In the genomic region with DNA sequence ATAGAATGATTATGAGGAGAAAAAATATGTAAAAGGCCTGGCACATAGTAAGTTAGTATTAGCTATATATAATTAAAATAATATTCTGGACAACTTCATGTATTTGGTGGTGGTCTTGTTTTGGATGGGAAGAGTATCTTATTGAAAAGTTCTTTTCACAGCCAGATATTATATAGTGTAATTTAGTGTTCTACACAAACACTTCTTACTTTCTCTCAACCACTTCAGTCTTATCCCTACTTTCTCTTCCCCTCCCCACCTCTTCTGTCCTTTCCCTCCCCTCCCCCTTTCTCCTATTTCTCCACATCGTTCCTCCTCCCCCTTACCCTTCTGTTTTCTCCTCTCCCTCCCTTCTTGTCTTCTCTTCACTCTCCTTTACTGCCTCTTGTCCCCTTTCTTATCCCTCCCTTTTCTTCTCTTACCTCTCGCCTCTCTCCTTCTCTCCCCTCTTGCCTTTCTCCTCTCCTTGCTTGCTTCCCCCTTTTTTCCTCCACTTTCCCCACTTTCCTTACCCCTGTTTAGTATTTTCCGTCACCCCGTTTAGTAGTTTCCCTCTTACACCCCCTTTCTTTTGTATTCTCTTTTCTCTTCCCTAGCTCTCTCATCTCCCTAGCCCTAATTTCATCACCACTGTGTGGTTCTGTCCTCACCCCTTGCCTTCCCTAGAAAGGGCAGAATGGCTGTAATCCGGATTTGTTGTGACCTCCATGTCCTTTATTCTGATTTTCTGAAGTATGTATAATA, we compare ENCODE assay signal across 7 cellular contexts.
A peak's percentile ranks its signal among the peaks of the same experiment; 100 is the strongest.
DNase-seq lines count a peak whose midpoint lies in the region; ATAC-seq and TF ChIP-seq lines count a peak whose summit lies in the region.

No MANE protein-coding gene starts in this region.

- peaks cover 22% of the 10 kb centered on the region; the same call in 1 of the 2 replicates for H3F3A ChIP-seq in GM23248 (ENCODE audit: insufficient read depth)
- H3F3A ChIP-seq in PC-3 (ENCODE audit: low read length, unreplicated experiment): no peaks in the 10 kb centered on the region

- H3K4me2 ChIP-seq in GM23248 (ENCODE audit: unreplicated experiment) (peak overlapping the region; percentile 88), PC-3 (ENCODE audit: low read length) (peak overlapping the region; percentile 69), fibroblast of lung (ENCODE audit: extremely low read depth, insufficient read depth, low read length) (peak overlapping the region; percentile 76)

- H3K36me3 ChIP-seq in GM23248 (ENCODE audit: low read depth): peaks cover 29% of the 10 kb centered on the region
- H3K36me3 ChIP-seq in PC-3 (ENCODE audit: low read depth, low read length): no peaks in the 10 kb centered on the region; the same call in 1 of the 2 replicates
- peaks cover 4% of the 10 kb centered on the region for H3K36me3 ChIP-seq in fibroblast of lung (ENCODE audit: control insufficient read depth, insufficient read depth, low read length)
- peaks cover 0 to 36% (median 30%) of the 10 kb centered on the region in 9 donors for H3K36me3 ChIP-seq in heart left ventricle

- H3K79me2 ChIP-seq in GM23248 (ENCODE audit: insufficient read depth) (peaks cover 99% of the 10 kb centered on the region), PC-3 (ENCODE audit: low read length) (peaks cover 31% of the 10 kb centered on the region), fibroblast of lung (ENCODE audit: control insufficient read depth, insufficient read depth, low read length) (peaks cover 17% of the 10 kb centered on the region)

- peaks cover 36% of the 10 kb centered on the region for H3K4me1 ChIP-seq in GM23248 (ENCODE audit: insufficient read depth)
- H3K4me1 ChIP-seq in PC-3 (ENCODE audit: insufficient read depth, low read length): peaks cover 19% of the 10 kb centered on the region
- H3K4me1 ChIP-seq in fibroblast of lung (ENCODE audit: control insufficient read depth, extremely low read depth, insufficient read depth, low read length): no peaks in the 10 kb centered on the region
- H3K4me1 ChIP-seq in heart left ventricle: peaks cover 3 to 55% (median 30%) of the 10 kb centered on the region in 12 donors

- H3K9me3 ChIP-seq in GM23248 (ENCODE audit: low read depth) (no peaks in the 10 kb centered on the region), PC-3 (ENCODE audit: low read length) (no peaks in the 10 kb centered on the region), fibroblast of lung (ENCODE audit: control insufficient read depth, insufficient read depth, low read depth, low read length) (no peaks in the 10 kb centered on the region), heart left ventricle (no peaks in the 10 kb centered on the region)

- H4K20me1 ChIP-seq in GM23248 (ENCODE audit: insufficient read depth): no peaks in the 10 kb centered on the region
- no peaks in the 10 kb centered on the region for H4K20me1 ChIP-seq in PC-3 (ENCODE audit: low read length)
- H4K20me1 ChIP-seq in fibroblast of lung (ENCODE audit: control insufficient read depth, extremely low read depth, insufficient read depth, low read length): no peaks in the 10 kb centered on the region

- peak overlapping the region; percentile 80 for H3K9ac ChIP-seq in GM23248
- H3K9ac ChIP-seq in PC-3 (ENCODE audit: low read length): peak overlapping the region; percentile 62; the same call in 1 of the 2 replicates
- no peak overlapping the region for H3K9ac ChIP-seq in fibroblast of lung (ENCODE audit: insufficient read depth, low read length)

- H3K27ac ChIP-seq in GM23248 (peak overlapping the region; percentile 75), PC-3 (ENCODE audit: low read length) (peak overlapping the region; percentile 56), fibroblast of lung (ENCODE audit: insufficient read depth, low read length) (peak overlapping the region; percentile 39), heart left ventricle (no peak overlapping the region)

- 52 to 81% methylated on average over 3 to 5 of the region's 5 CpGs for WGBS in GM23248 (ENCODE audit: low coverage in 1 of 2, low lambda C conversion rate in 2 of 2, missing lambda C conversion rate in 2 of 2), 2 experiments
- WGBS in heart left ventricle, 4 donors: 45 to 50% (median 47%) methylated on average over 5 of the region's 5 CpGs

- H3K36me3 Mint-ChIP-seq in neural crest cell (ENCODE audit: low read depth): peaks cover 24% of the 10 kb centered on the region

- peak overlapping the region; percentile 79 for H3K4me3 Mint-ChIP-seq in neural crest cell

- BruUV-seq in PC-3 (replicated peaks; lab: Mats Ljungman, UMichigan): no TSS peak

- CTCF ChIA-PET in PC-3 (lab: Charles Lee): no interaction called here

- ATAC-seq in PC-3: no peak
- no peak for ATAC-seq in heart left ventricle

- peaks cover 24% of the 10 kb centered on the region for H3K4me1 Mint-ChIP-seq in neural crest cell

- no peaks in the 10 kb centered on the region for H3K27me3 Mint-ChIP-seq in neural crest cell (ENCODE audit: low read depth)

- peak; percentile 14 for DNase-seq in GM23248
- no peak for DNase-seq in PC-3
- peak; percentile 21 to 39 for DNase-seq in fibroblast of lung (ENCODE audit: low read depth in 2 of 2)
- no peak for DNase-seq in neural crest cell (ENCODE audit: low read depth, low spot score)
- DNase-seq in heart left ventricle: no peak
- no peak for DNase-seq in COR-L47 (lab: John Stamatoyannopoulos, UW)
- DNase-seq in foreskin melanocyte: no peak

- intact Hi-C loops in PC-3 (cut with micrococcal nuclease): no loop called here
- intact Hi-C loops in heart left ventricle (cut with DNase I): loop anchor here in 4 of 10 donors (5.0 to 10.0 kb wide), 4 partner anchors 138 to 172 kb away; partner anchors contain the start of gene FNDC3A (in 1 of the 4)

- H2AFZ ChIP-seq in GM23248 (peak overlapping the region; percentile 65), PC-3 (ENCODE audit: low read length) (peak overlapping the region; percentile 72; the same call in 1 of the 2 replicates), fibroblast of lung (ENCODE audit: low read length) (no peak overlapping the region)

- peak overlapping the region; percentile 90 for H3K27ac Mint-ChIP-seq in neural crest cell (ENCODE audit: unreplicated experiment)

- TF ChIP-seq POLR2A in heart left ventricle (IDR thresholded peaks at IDR 0.05): no peak

- no peaks in the 10 kb centered on the region for H3K9me3 Mint-ChIP-seq in neural crest cell

- no peak for TF ChIP-seq CTCF in PC-3 (conservative IDR thresholded peaks at IDR 0.05; ENCODE audit: low read depth, low read length)
- no peak for TF ChIP-seq CTCF in fibroblast of lung (conservative IDR thresholded peaks at IDR 0.05 in 1 of 2, IDR thresholded peaks at IDR 0.05 in 1 of 2; ENCODE audit: low read depth in 1 of 2, low read length in 2 of 2)
- TF ChIP-seq CTCF in neural crest cell (conservative IDR thresholded peaks at IDR 0.05): no peak
- no peak for TF ChIP-seq CTCF in heart left ventricle (IDR thresholded peaks at IDR 0.05)

- in situ Hi-C loops in GM23248 (cut with MboI): no loop called here

- H3K9me2 ChIP-seq in GM23248 (ENCODE audit: insufficient read depth) (no peaks in the 10 kb centered on the region), PC-3 (replicated peaks; ENCODE audit: low read length) (no peaks in the 10 kb centered on the region)

- H3K4me3 ChIP-seq in GM23248 (peak overlapping the region; percentile 58), PC-3 (ENCODE audit: low read length) (peak overlapping the region; percentile 5; the same call in 1 of the 2 replicates), fibroblast of lung (replicated peaks in 1 of 4; ENCODE audit: control extremely low read depth in 1 of 4, insufficient read depth in 1 of 4, low read depth in 3 of 4, low read length in 4 of 4) (peak overlapping the region in 1 of 4 experiments; percentile 43), heart left ventricle (no peak overlapping the region)

- POLR2A ChIA-PET in PC-3 (lab: Charles Lee; ENCODE audit: unreplicated experiment): no interaction called here

- H3K27me3 ChIP-seq in GM23248 (replicated peaks; ENCODE audit: insufficient read depth) (no peaks in the 10 kb centered on the region), PC-3 (ENCODE audit: low read length) (no peaks in the 10 kb centered on the region), fibroblast of lung (ENCODE audit: control insufficient read depth, insufficient read depth, low read length) (no peaks in the 10 kb centered on the region), heart left ventricle (no peaks in the 10 kb centered on the region)

Comparison
In these comparisons a context has a peak if more than half of its experiments do, and no peak if none do; other contexts are left out.
1. DNase-seq: peak in GM23248 (single experiment) and fibroblast of lung (2 of 2); none in PC-3 (single experiment), neural crest cell (single experiment), heart left ventricle (0 of 5), COR-L47 (single experiment) and foreskin melanocyte (single experiment).
2. H3K27ac ChIP-seq: peak in GM23248 (single experiment), PC-3 (single experiment) and fibroblast of lung (single experiment); none in heart left ventricle (0 of 12).
3. H3K4me3 ChIP-seq: peak in GM23248 (single experiment) and PC-3 (single experiment); none in heart left ventricle (0 of 12).
4. Peak in every context shown above with its lines, with median percentiles within 50 percentile points of each other: H3K4me2 ChIP-seq.